ENCODE assay signal across 13 cellular contexts in genomic region chr2:71778514-71779305, GRCh38.
A peak's percentile ranks its signal among the peaks of the same experiment; 100 is the strongest.
DNase-seq lines count a peak whose midpoint lies in the region; ATAC-seq and TF ChIP-seq lines count a peak whose summit lies in the region.
"Had no signal": no experiment of that assay in that cellular context is flagged by ENCODE, and none has a peak within 500 bp of the region (broad histone marks: within the 10 kb centered on the region; RNA-seq: fewer than 3 reads in every experiment).

No MANE protein-coding gene starts in this region.

- no peak overlapping the region for H3K4me3 Mint-ChIP-seq in activated CD8-positive, alpha-beta memory T cell treated with anti-CD3 and anti-CD28 coated beads, Interleukin-2, amount 10 ng/mL, durations not matched to agents 7 days and 5 days
- H3K4me3 Mint-ChIP-seq: activated T-cell treated with anti-CD3 and anti-CD28 coated beads, Interleukin-2, amount 50 U/mL, for 24 hours; central memory CD8-positive, alpha-beta T cell had no signal

- no peaks in the 10 kb centered on the region for H3K9me3 Mint-ChIP-seq in activated CD8-positive, alpha-beta memory T cell treated with anti-CD3 and anti-CD28 coated beads, Interleukin-2, amount 10 ng/mL, durations not matched to agents 7 days and 5 days (ENCODE audit: low read depth)
- H3K9me3 Mint-ChIP-seq: activated T-cell treated with anti-CD3 and anti-CD28 coated beads, Interleukin-2, amount 50 U/mL, for 24 hours; central memory CD8-positive, alpha-beta T cell had no signal

- H3K4me1 ChIP-seq in SJSA1 (replicated peaks), result peaks cover 37% of the 10 kb centered on the region
- H3K4me1 ChIP-seq: gastrocnemius medialis, tibial nerve had no signal

- H3K27ac Mint-ChIP-seq in activated CD8-positive, alpha-beta memory T cell treated with anti-CD3 and anti-CD28 coated beads, Interleukin-2, amount 10 ng/mL, durations not matched to agents 7 days and 5 days, result no peak overlapping the region
- H3K27ac Mint-ChIP-seq: activated T-cell treated with anti-CD3 and anti-CD28 coated beads, Interleukin-2, amount 50 U/mL, for 24 hours had no signal

- H3K27me3 ChIP-seq in SJSA1 (replicated peaks), result no peaks in the 10 kb centered on the region
- H3K27me3 ChIP-seq: gastrocnemius medialis, tibial nerve had no signal

- no peaks in the 10 kb centered on the region for H3K4me1 Mint-ChIP-seq in activated CD8-positive, alpha-beta memory T cell treated with anti-CD3 and anti-CD28 coated beads, Interleukin-2, amount 10 ng/mL, durations not matched to agents 7 days and 5 days
- H3K4me1 Mint-ChIP-seq: central memory CD8-positive, alpha-beta T cell had no signal

- DNase-seq in activated CD8-positive, alpha-beta memory T cell treated with anti-CD3 and anti-CD28 coated beads, Interleukin-2, amount 10 ng/mL, durations not matched to agents 7 days and 5 days, result peak; percentile 25
- no peak for DNase-seq in activated CD8-positive, alpha-beta memory T cell treated with anti-CD3 and anti-CD28 coated beads for 24 hours
- DNase-seq in SJSA1 (ENCODE audit: low read depth in 1 of 2, low spot score in 2 of 2) (peak in 1 of 2 experiments; percentile 34), fibroblast of mammary gland (ENCODE audit: low read depth) (no peak), superior temporal gyrus (ENCODE audit: extremely low spot score) (peak; percentile 15)
- DNase-seq in effector CD4-positive, alpha-beta T cell, result no peak
- DNase-seq: activated CD4-positive, CD25-positive, alpha-beta regulatory T cell; activated T-cell treated with anti-CD3 and anti-CD28 coated beads, Interleukin-2, amount 50 U/mL, for 24 hours; gastrocnemius medialis had no signal

- no peak overlapping the region for H3K4me3 ChIP-seq in SJSA1
- no peak overlapping the region for H3K4me3 ChIP-seq in fibroblast of mammary gland (ENCODE audit: control insufficient read depth, low read depth, low read length)
- H3K4me3 ChIP-seq: gastrocnemius medialis, tibial nerve had no signal

- no peaks in the 10 kb centered on the region for H3K36me3 Mint-ChIP-seq in activated CD8-positive, alpha-beta memory T cell treated with anti-CD3 and anti-CD28 coated beads, Interleukin-2, amount 10 ng/mL, durations not matched to agents 7 days and 5 days

- no peaks in the 10 kb centered on the region for H3K9me3 ChIP-seq in SJSA1 (replicated peaks)
- H3K9me3 ChIP-seq: gastrocnemius medialis, tibial nerve had no signal

- peak; percentile 26 for TF ChIP-seq CTCF in fibroblast of mammary gland (conservative IDR thresholded peaks at IDR 0.05; ENCODE audit: control insufficient read depth, insufficient read depth, low read depth, low read length)

- ATAC-seq in activated CD8-positive, alpha-beta memory T cell treated with anti-CD3 and anti-CD28 coated beads, Interleukin-2, amount 10 ng/mL, durations not matched to agents 7 days and 5 days, result no peak
- ATAC-seq in HG02981 (IDR thresholded peaks at IDR 0.05; ENCODE audit: unreplicated experiment), result no peak
- no peak for ATAC-seq in GM21529 (IDR thresholded peaks at IDR 0.05; ENCODE audit: unreplicated experiment)
- ATAC-seq: gastrocnemius medialis had no signal

- H3K27me3 Mint-ChIP-seq in activated CD8-positive, alpha-beta memory T cell treated with anti-CD3 and anti-CD28 coated beads, Interleukin-2, amount 10 ng/mL, durations not matched to agents 7 days and 5 days, result no peaks in the 10 kb centered on the region

- H3K36me3 ChIP-seq in SJSA1, result no peaks in the 10 kb centered on the region
- H3K36me3 ChIP-seq: gastrocnemius medialis, tibial nerve had no signal

- H3K27ac ChIP-seq in SJSA1, result peak overlapping the region; percentile 46
- H3K27ac ChIP-seq: gastrocnemius medialis, tibial nerve had no signal

- CTCF ChIA-PET in activated CD8-positive, alpha-beta memory T cell treated with anti-CD3 and anti-CD28 coated beads, Interleukin-2, amount 10 ng/mL, durations not matched to agents 7 days and 5 days (lab: Charles Lee), result no interaction called here

Comparison
In these comparisons a context has a peak if more than half of its experiments do, and no peak if none do; other contexts are left out.
1. DNase-seq: peak in activated CD8-positive, alpha-beta memory T cell treated with anti-CD3 and anti-CD28 coated beads, Interleukin-2, amount 10 ng/mL, durations not matched to agents 7 days and 5 days (single experiment) and superior temporal gyrus (single experiment); none in activated CD8-positive, alpha-beta memory T cell treated with anti-CD3 and anti-CD28 coated beads for 24 hours (single experiment), fibroblast of mammary gland (single experiment) and effector CD4-positive, alpha-beta T cell (single experiment).